33 cellular contexts compared by ENCODE assay signal in genomic region chr12:43636706-43637105, GRCh38.
"Had no signal": no experiment of that assay in that cellular context is flagged by ENCODE, and none has a peak within 500 bp of the region (broad histone marks: within the 10 kb centered on the region; RNA-seq: fewer than 3 reads in every experiment).

No MANE protein-coding gene starts in this region.

- H3K4me3 ChIP-seq: body of pancreas, cardiac muscle cell, colonic mucosa, dorsolateral prefrontal cortex, esophagus squamous epithelium had no signal

- H3K4me1 ChIP-seq: body of pancreas, colonic mucosa, esophagus squamous epithelium had no signal

- H3K27ac Mint-ChIP-seq: activated B cell treated with CpG ODN at 0.5 μM for 24 hours; activated CD4-positive, alpha-beta memory T cell treated with anti-CD3 and anti-CD28 coated beads for 36 hours; activated CD4-positive, alpha-beta T cell treated with anti-CD3 and anti-CD28 coated beads, Interleukin-2, amount 10 ng/mL, durations not matched to agents 24 days and 14 days; activated CD8-positive, alpha-beta memory T cell treated with anti-CD3 and anti-CD28 coated beads, Interleukin-2, amount 10 ng/mL, durations not matched to agents 7 days and 5 days; activated CD8-positive, alpha-beta T cell treated with anti-CD3 and anti-CD28 coated beads, Interleukin-2, amount 10 ng/mL, durations not matched to agents 7 days and 5 days; activated naive CD4-positive, alpha-beta T cell treated with anti-CD3 and anti-CD28 coated beads, Interleukin-2, amount 10 ng/mL, durations not matched to agents 7 days and 5 days; activated naive CD4-positive, alpha-beta T cell treated with anti-CD3 and anti-CD28 coated beads, Interleukin-2, amount 50 U/mL, for 72 hours; activated naive CD8-positive, alpha-beta T cell treated with anti-CD3 and anti-CD28 coated beads, Interleukin-2, amount 10 ng/mL, durations not matched to agents 7 days and 5 days; activated T-cell treated with anti-CD3 and anti-CD28 coated beads, Interleukin-2, amount 50 U/mL, for 24 hours; activated T-cell treated with anti-CD3 and anti-CD28 coated beads, Interleukin-2, amount 50 U/mL, for 72 hours; dendritic cell treated with granulocyte-macrophage colony-stimulating factor and Interleukin-4, amounts not matched to agents 40 ng/mL and 50 ng/mL, for 4 days; endodermal cell; T-helper 17 cell; T-helper 2 cell treated with Interferon-gamma antibody and Interleukin-4, amounts not matched to agents 5 μg/mL and 100 μg/mL, for 36 hours had no signal

- H3K9me3 Mint-ChIP-seq: activated B cell treated with CpG ODN at 0.5 μM for 24 hours; activated CD4-positive, alpha-beta memory T cell treated with anti-CD3 and anti-CD28 coated beads for 36 hours; activated CD4-positive, alpha-beta T cell treated with anti-CD3 and anti-CD28 coated beads, Interleukin-2, amount 10 ng/mL, durations not matched to agents 24 days and 14 days; activated naive CD4-positive, alpha-beta T cell treated with anti-CD3 and anti-CD28 coated beads, Interleukin-2, amount 10 ng/mL, durations not matched to agents 7 days and 5 days; activated naive CD8-positive, alpha-beta T cell treated with anti-CD3 and anti-CD28 coated beads, Interleukin-2, amount 10 ng/mL, durations not matched to agents 7 days and 5 days; activated T-cell treated with anti-CD3 and anti-CD28 coated beads, Interleukin-2, amount 50 U/mL, for 24 hours; endodermal cell; T-helper 2 cell treated with Interferon-gamma antibody and Interleukin-4, amounts not matched to agents 5 μg/mL and 100 μg/mL, for 36 hours had no signal

- H3K4me1 Mint-ChIP-seq: activated B cell treated with CpG ODN at 0.5 μM for 24 hours; activated CD4-positive, alpha-beta T cell treated with anti-CD3 and anti-CD28 coated beads, Interleukin-2, amount 10 ng/mL, durations not matched to agents 24 days and 14 days; activated CD8-positive, alpha-beta memory T cell treated with anti-CD3 and anti-CD28 coated beads, Interleukin-2, amount 10 ng/mL, durations not matched to agents 7 days and 5 days; activated naive CD4-positive, alpha-beta T cell treated with anti-CD3 and anti-CD28 coated beads, Interleukin-2, amount 10 ng/mL, durations not matched to agents 7 days and 5 days; activated naive CD8-positive, alpha-beta T cell treated with anti-CD3 and anti-CD28 coated beads, Interleukin-2, amount 10 ng/mL, durations not matched to agents 7 days and 5 days; endodermal cell; T-helper 17 cell had no signal

- H3K4me3 Mint-ChIP-seq: activated B cell treated with CpG ODN at 0.5 μM for 24 hours; activated CD4-positive, alpha-beta memory T cell treated with anti-CD3 and anti-CD28 coated beads for 36 hours; activated CD4-positive, alpha-beta T cell treated with anti-CD3 and anti-CD28 coated beads, Interleukin-2, amount 10 ng/mL, durations not matched to agents 24 days and 14 days; activated CD8-positive, alpha-beta memory T cell treated with anti-CD3 and anti-CD28 coated beads, Interleukin-2, amount 10 ng/mL, durations not matched to agents 7 days and 5 days; activated CD8-positive, alpha-beta T cell treated with anti-CD3 and anti-CD28 coated beads, Interleukin-2, amount 10 ng/mL, durations not matched to agents 7 days and 5 days; activated naive CD4-positive, alpha-beta T cell treated with anti-CD3 and anti-CD28 coated beads, Interleukin-2, amount 10 ng/mL, durations not matched to agents 7 days and 5 days; activated naive CD8-positive, alpha-beta T cell treated with anti-CD3 and anti-CD28 coated beads, Interleukin-2, amount 10 ng/mL, durations not matched to agents 7 days and 5 days; activated T-cell treated with anti-CD3 and anti-CD28 coated beads, Interleukin-2, amount 50 U/mL, for 24 hours; activated T-cell treated with anti-CD3 and anti-CD28 coated beads, Interleukin-2, amount 50 U/mL, for 72 hours; dendritic cell treated with granulocyte-macrophage colony-stimulating factor and Interleukin-4, amounts not matched to agents 40 ng/mL and 50 ng/mL, for 4 days; endodermal cell; T-helper 17 cell; T-helper 2 cell treated with Interferon-gamma antibody and Interleukin-4, amounts not matched to agents 5 μg/mL and 100 μg/mL, for 36 hours had no signal

- H3K36me3 ChIP-seq: cardiac muscle cell, colonic mucosa, esophagus squamous epithelium, WERI-Rb-1 had no signal

- H3K36me3 Mint-ChIP-seq: activated CD4-positive, alpha-beta memory T cell treated with anti-CD3 and anti-CD28 coated beads for 36 hours; activated CD8-positive, alpha-beta memory T cell treated with anti-CD3 and anti-CD28 coated beads, Interleukin-2, amount 10 ng/mL, durations not matched to agents 7 days and 5 days; activated naive CD4-positive, alpha-beta T cell treated with anti-CD3 and anti-CD28 coated beads, Interleukin-2, amount 10 ng/mL, durations not matched to agents 7 days and 5 days; activated naive CD4-positive, alpha-beta T cell treated with anti-CD3 and anti-CD28 coated beads, Interleukin-2, amount 50 U/mL, for 72 hours; activated naive CD8-positive, alpha-beta T cell treated with anti-CD3 and anti-CD28 coated beads, Interleukin-2, amount 10 ng/mL, durations not matched to agents 7 days and 5 days had no signal

- H3K27me3 ChIP-seq: body of pancreas, cardiac muscle cell, colonic mucosa, esophagus squamous epithelium had no signal

- H3K27ac ChIP-seq: body of pancreas, cardiac muscle cell, colonic mucosa, dorsolateral prefrontal cortex, esophagus squamous epithelium, WERI-Rb-1 had no signal

- ATAC-seq: activated CD4-positive, CD25-positive, alpha-beta regulatory T cell treated with anti-CD3 and anti-CD28 coated beads, Interleukin-2, amount 50 U/mL, for 24 hours; activated CD8-positive, alpha-beta memory T cell treated with anti-CD3 and anti-CD28 coated beads, Interleukin-2, amount 10 ng/mL, durations not matched to agents 7 days and 5 days; activated CD8-positive, alpha-beta T cell treated with anti-CD3 and anti-CD28 coated beads, Interleukin-2, amount 10 ng/mL, durations not matched to agents 7 days and 5 days; activated naive CD4-positive, alpha-beta T cell treated with anti-CD3 and anti-CD28 coated beads, Interleukin-2, amount 50 U/mL, for 72 hours; activated T-cell treated with anti-CD3 and anti-CD28 coated beads, Interleukin-2, amount 50 U/mL, for 72 hours; body of pancreas; T-helper 17 cell had no signal

- H3K27me3 Mint-ChIP-seq: activated B cell treated with CpG ODN at 0.5 μM for 24 hours; activated CD4-positive, alpha-beta T cell treated with anti-CD3 and anti-CD28 coated beads, Interleukin-2, amount 10 ng/mL, durations not matched to agents 24 days and 14 days; activated CD8-positive, alpha-beta memory T cell treated with anti-CD3 and anti-CD28 coated beads, Interleukin-2, amount 10 ng/mL, durations not matched to agents 7 days and 5 days; activated naive CD4-positive, alpha-beta T cell treated with anti-CD3 and anti-CD28 coated beads, Interleukin-2, amount 10 ng/mL, durations not matched to agents 7 days and 5 days; dendritic cell treated with granulocyte-macrophage colony-stimulating factor and Interleukin-4, amounts not matched to agents 40 ng/mL and 50 ng/mL, for 4 days had no signal

- H3K9me3 ChIP-seq: body of pancreas, colonic mucosa, esophagus squamous epithelium had no signal

- DNase-seq: activated B cell treated with CpG ODN at 0.5 μM for 24 hours; activated CD4-positive, alpha-beta memory T cell treated with anti-CD3 and anti-CD28 coated beads for 36 hours; activated CD4-positive, alpha-beta T cell treated with anti-CD3 and anti-CD28 coated beads, Interleukin-2, amount 10 ng/mL, durations not matched to agents 24 days and 14 days; activated CD8-positive, alpha-beta memory T cell treated with anti-CD3 and anti-CD28 coated beads, Interleukin-2, amount 10 ng/mL, durations not matched to agents 7 days and 5 days; activated CD8-positive, alpha-beta memory T cell treated with anti-CD3 and anti-CD28 coated beads, Interleukin-2, amount 50 U/mL, for 4 hours; activated CD8-positive, alpha-beta T cell treated with anti-CD3 and anti-CD28 coated beads, Interleukin-2, amount 10 ng/mL, durations not matched to agents 7 days and 5 days; activated gamma-delta T cell; activated naive CD4-positive, alpha-beta T cell; activated naive CD4-positive, alpha-beta T cell treated with anti-CD3 and anti-CD28 coated beads, Interleukin-2, amount 10 ng/mL, durations not matched to agents 7 days and 5 days; activated naive CD8-positive, alpha-beta T cell treated with anti-CD3 and anti-CD28 coated beads, Interleukin-2, amount 10 ng/mL, durations not matched to agents 7 days and 5 days; activated T-cell treated with anti-CD3 and anti-CD28 coated beads, Interleukin-2, amount 50 U/mL, for 24 hours; activated T-cell treated with anti-CD3 and anti-CD28 coated beads, Interleukin-2, amount 50 U/mL, for 72 hours; amygdala; aorta; body of pancreas; central memory CD4-positive, alpha-beta T cell; cerebellar nuclear complex; colonic mucosa; dorsolateral prefrontal cortex; effector memory CD4-positive, alpha-beta T cell; endodermal cell; esophagus squamous epithelium; head of caudate nucleus; SW 1271; T-helper 1 cell; T-helper 17 cell; T1000; WERI-Rb-1 had no signal
